ENCODE assay signal across 6 cellular contexts in genomic region chr16:30996324-30996999, GRCh38. TPM values are rescaled to one million over a fixed set of nuclear protein-coding genes. Genes with fewer than 3 reads are reported as not detected.
DNase-seq lines count a peak whose midpoint lies in the region; ATAC-seq and TF ChIP-seq lines count a peak whose summit lies in the region.

No MANE protein-coding gene starts in this region.

- H3K4me3 ChIP-seq in Karpas-422 (ENCODE audit: low read length) (peak overlapping the region; percentile 83), epithelial cell of esophagus (ENCODE audit: low read length) (peak overlapping the region; percentile 57), skin epidermis (peak overlapping the region; percentile 39 to 55 (median 45))

- no peaks in the 10 kb centered on the region for H4K20me1 ChIP-seq in Karpas-422 (ENCODE audit: insufficient read depth, low read depth, low read length)

- no peaks in the 10 kb centered on the region for H3K36me3 ChIP-seq in Karpas-422 (ENCODE audit: insufficient read depth, low read length)

- peak overlapping the region; percentile 48; the same call in 1 of the 2 replicates for H2AFZ ChIP-seq in Karpas-422 (ENCODE audit: low read length)

- H3K4me2 ChIP-seq in Karpas-422 (ENCODE audit: low read depth, low read length, poor library complexity, severe bottlenecking): peak overlapping the region; percentile 89

- no peaks in the 10 kb centered on the region for H3K9me2 ChIP-seq in Karpas-422 (replicated peaks; ENCODE audit: insufficient read depth, low read length)

- no peaks in the 10 kb centered on the region for H3K27me3 ChIP-seq in Karpas-422 (ENCODE audit: low read length)

- no peaks in the 10 kb centered on the region for H3K79me2 ChIP-seq in Karpas-422 (ENCODE audit: low read length)

- H3K27ac ChIP-seq in Karpas-422 (ENCODE audit: low read length) (no peak overlapping the region), skin epidermis (peak overlapping the region; percentile 61 to 91 (median 86))

- peak overlapping the region; percentile 73 for H3K9ac ChIP-seq in Karpas-422 (ENCODE audit: low read length)

- no peak for ATAC-seq in GM21447 (IDR thresholded peaks at IDR 0.05; ENCODE audit: unreplicated experiment)

- no peaks in the 10 kb centered on the region for H3K9me3 ChIP-seq in Karpas-422 (ENCODE audit: low read length)

- no peak for TF ChIP-seq CTCF in epithelial cell of esophagus (IDR thresholded peaks at IDR 0.05; ENCODE audit: insufficient read depth, low read depth, low read length, missing control alignments)

- peaks cover 16% of the 10 kb centered on the region for H3K4me1 ChIP-seq in Karpas-422 (ENCODE audit: low read length)

- no peak for DNase-seq in Karpas-422
- no peak for DNase-seq in epithelial cell of esophagus (ENCODE audit: low read depth)
- DNase-seq in NCI-H2107 (lab: John Stamatoyannopoulos, UW): no peak
- no peak for DNase-seq in activated CD4-positive, CD25-positive, alpha-beta regulatory T cell treated with anti-CD3 and anti-CD28 coated beads, Interleukin-2, amount 50 U/mL, for 72 hours

RNA-seq across cellular contexts. Expression of gene HSD3B7, which starts 11.5 kb away (rescaled TPM):
- 0.65 and 2.7 TPM in 2 replicates for total RNA-seq in Karpas-422 (2014; rRNA removed; shearing (Covaris generic); ENCODE audit: low replicate concordance)

RNA-seq across cellular contexts. Expression of gene STX1B, which starts 14.0 kb away (rescaled TPM):
- 0.07 and 0.11 TPM in 2 replicates for total RNA-seq in Karpas-422 (2014; rRNA removed; shearing (Covaris generic); ENCODE audit: low replicate concordance)

RNA-seq across cellular contexts. Expression of gene STX4, which starts 36.9 kb away (rescaled TPM):
- total RNA-seq in Karpas-422 (2014; rRNA removed; shearing (Covaris generic); ENCODE audit: low replicate concordance): 16.6 and 16.7 TPM in 2 replicates

RNA-seq across cellular contexts. Expression of gene SETD1A, which starts 38.9 kb away (rescaled TPM):
- total RNA-seq in Karpas-422 (2014; rRNA removed; shearing (Covaris generic); ENCODE audit: low replicate concordance): 3.8 and 4.3 TPM in 2 replicates

RNA-seq across cellular contexts. Expression of gene ORAI3, which starts 47.6 kb away (rescaled TPM):
- 34.0 and 60.7 TPM in 2 replicates for total RNA-seq in Karpas-422 (2014; rRNA removed; shearing (Covaris generic); ENCODE audit: low replicate concordance)
